Comparison of ENCODE assay signal across 2 cellular contexts in genomic region chr17:49494399-49494798, GRCh38.
TF ChIP-seq lines count a peak whose summit lies in the region.

No MANE protein-coding gene starts in this region.

TF ChIP-seq in HCT116, 20 proteins besides CTCF, POLR2A, EP300 and RAD21 (continued from another document):
- TF ChIP-seq POLR2AphosphoS5 (IDR thresholded peaks at IDR 0.05; ENCODE audit: low read depth, low read length) (no peak), ZNF274 (IDR thresholded peaks at IDR 0.05; ENCODE audit: low read depth, low read length) (no peak), CEBPB (IDR thresholded peaks at IDR 0.05; ENCODE audit: low read depth) (no peak), ZBTB33 (IDR thresholded peaks at IDR 0.05; ENCODE audit: extremely low read depth, insufficient replicate concordance, low read length) (no peak), SRF (IDR thresholded peaks at IDR 0.05; ENCODE audit: low read depth) (no peak), ZFX (IDR thresholded peaks at IDR 0.05) (no peak)

TF ChIP-seq in K562, 482 proteins besides CTCF, POLR2A, EP300 and RAD21:
- TF ChIP-seq CREB3L1 (IDR thresholded peaks at IDR 0.05; ENCODE audit: borderline replicate concordance, low read depth) (no peak), ZBTB43 (CRISPR knock-in tag; IDR thresholded peaks at IDR 0.05) (no peak), ZNF717 (CRISPR knock-in tag; IDR thresholded peaks at IDR 0.05) (no peak), ATF6 (CRISPR knock-in tag; IDR thresholded peaks at IDR 0.05) (no peak), KDM5B (IDR thresholded peaks at IDR 0.05; ENCODE audit: insufficient replicate concordance, low read depth, low read length) (no peak), ZNF354B (CRISPR knock-in tag; IDR thresholded peaks at IDR 0.05) (no peak), ZNF778 (CRISPR knock-in tag; IDR thresholded peaks at IDR 0.05) (no peak), NCOA6 (IDR thresholded peaks at IDR 0.05) (no peak), ZNF318 (IDR thresholded peaks at IDR 0.05; ENCODE audit: borderline replicate concordance in 1 of 2, low read depth in 1 of 2) (no peak), PHTF2 (CRISPR knock-in tag; IDR thresholded peaks at IDR 0.05) (no peak), ZNF79 (CRISPR knock-in tag; IDR thresholded peaks at IDR 0.05; ENCODE audit: low read depth) (no peak), TCF3 (CRISPR knock-in tag; IDR thresholded peaks at IDR 0.05) (no peak), ZNF263 (CRISPR knock-in tag; IDR thresholded peaks at IDR 0.05; ENCODE audit: borderline replicate concordance) (no peak), USF1 (CRISPR knock-in tag; IDR thresholded peaks at IDR 0.05) (no peak), PHF8 (IDR thresholded peaks at IDR 0.05; ENCODE audit: borderline replicate concordance, low read length) (no peak), ZNF696 (CRISPR knock-in tag; conservative IDR thresholded peaks at IDR 0.05) (no peak), ZNF589 (CRISPR knock-in tag; IDR thresholded peaks at IDR 0.05; ENCODE audit: low read depth) (no peak), ETV1 (tag; conservative IDR thresholded peaks at IDR 0.05; ENCODE audit: low read depth) (no peak)
